Comparison of ENCODE assay signal across 27 cellular contexts in genomic region chr9:80359941-80360881, GRCh38.
"Had no signal": no experiment of that assay in that cellular context is flagged by ENCODE, and none has a peak within 500 bp of the region (broad histone marks: within the 10 kb centered on the region; RNA-seq: fewer than 3 reads in every experiment).

No MANE protein-coding gene starts in this region.

- DNase-seq: activated CD4-positive, alpha-beta T cell treated with anti-CD3 and anti-CD28 coated beads for 4 hours; activated CD8-positive, alpha-beta memory T cell treated with anti-CD3 and anti-CD28 coated beads, Interleukin-2, amount 50 U/mL, for 4 hours; activated CD8-positive, alpha-beta T cell treated with anti-CD3 and anti-CD28 coated beads for 36 hours; activated gamma-delta T cell treated with Interleukin-2 at 50 U/mL for 16 hours; activated naive CD4-positive, alpha-beta T cell treated with anti-CD3 and anti-CD28 coated beads, Interleukin-2, amount 10 ng/mL, durations not matched to agents 7 days and 5 days; activated naive CD8-positive, alpha-beta T cell treated with anti-CD3 and anti-CD28 coated beads for 36 hours; activated T-cell treated with anti-CD3 and anti-CD28 coated beads, Interleukin-2, amount 50 U/mL, for 72 hours; Kasumi-1; KBM-7; NCI-H1092 treated with DMSO at 0.1 percent for 48 hours; NCI-H1417 treated with DMSO at 0.1 percent for 48 hours; NCI-H1694; NCI-H2029; NCI-H2107; NCI-H2171 treated with DMSO at 0.1 percent for 48 hours; NCI-H345; NCI-H510A; NCI-H526 treated with DMSO at 0.1 percent for 48 hours; NCI-H82; NK-92 treated with Interleukin-12 subunit alpha and Interleukin-12 subunit beta, amount 100 ng/mL, for 24 hours; OCI-M1; RPMI8226; SHP77 treated with DMSO at 0.1 percent for 48 hours had no signal

- H3K4me1 Mint-ChIP-seq: activated naive CD4-positive, alpha-beta T cell treated with anti-CD3 and anti-CD28 coated beads, Interleukin-2, amount 10 ng/mL, durations not matched to agents 7 days and 5 days; activated naive CD8-positive, alpha-beta T cell treated with anti-CD3 and anti-CD28 coated beads for 36 hours had no signal

- H3K27me3 Mint-ChIP-seq: activated CD8-positive, alpha-beta T cell treated with anti-CD3 and anti-CD28 coated beads for 36 hours; activated naive CD4-positive, alpha-beta T cell treated with anti-CD3 and anti-CD28 coated beads, Interleukin-2, amount 10 ng/mL, durations not matched to agents 7 days and 5 days; activated naive CD8-positive, alpha-beta T cell treated with anti-CD3 and anti-CD28 coated beads for 36 hours had no signal

- H3K4me3 Mint-ChIP-seq: activated CD8-positive, alpha-beta T cell treated with anti-CD3 and anti-CD28 coated beads for 36 hours; activated naive CD4-positive, alpha-beta T cell treated with anti-CD3 and anti-CD28 coated beads, Interleukin-2, amount 10 ng/mL, durations not matched to agents 7 days and 5 days; activated naive CD8-positive, alpha-beta T cell treated with anti-CD3 and anti-CD28 coated beads for 36 hours; activated T-cell treated with anti-CD3 and anti-CD28 coated beads, Interleukin-2, amount 50 U/mL, for 72 hours; T-helper 1 cell treated with Interleukin-12 subunit alpha and Interleukin-12 subunit beta and Interleukin-4 antibody, amounts not matched to agents 30 μg/mL and 1 μg/mL, for 36 hours had no signal

- H3K27ac Mint-ChIP-seq: activated CD8-positive, alpha-beta T cell treated with anti-CD3 and anti-CD28 coated beads for 36 hours; activated naive CD4-positive, alpha-beta T cell treated with anti-CD3 and anti-CD28 coated beads, Interleukin-2, amount 10 ng/mL, durations not matched to agents 7 days and 5 days; activated naive CD8-positive, alpha-beta T cell treated with anti-CD3 and anti-CD28 coated beads for 36 hours; activated T-cell treated with anti-CD3 and anti-CD28 coated beads, Interleukin-2, amount 50 U/mL, for 72 hours; activated T-helper 2 cell treated with anti-CD3 and anti-CD28 coated beads, Interferon-gamma antibody, Interleukin-2, Interleukin-4, amounts not matched to agents 10 μg/mL and 5 μg/mL and 100 μg/mL, durations not matched to agents 14 hours and 24 hours and 36 hours; T-helper 1 cell treated with Interleukin-12 subunit alpha and Interleukin-12 subunit beta and Interleukin-4 antibody, amounts not matched to agents 30 μg/mL and 1 μg/mL, for 36 hours had no signal

- H3K36me3 Mint-ChIP-seq: activated naive CD4-positive, alpha-beta T cell treated with anti-CD3 and anti-CD28 coated beads, Interleukin-2, amount 10 ng/mL, durations not matched to agents 7 days and 5 days; activated naive CD8-positive, alpha-beta T cell treated with anti-CD3 and anti-CD28 coated beads for 36 hours had no signal

- H3K9me3 Mint-ChIP-seq: activated CD8-positive, alpha-beta T cell treated with anti-CD3 and anti-CD28 coated beads for 36 hours had no signal

- ATAC-seq: activated CD4-positive, CD25-positive, alpha-beta regulatory T cell treated with anti-CD3 and anti-CD28 coated beads, Interleukin-2, amount 50 U/mL, for 24 hours; activated CD8-positive, alpha-beta T cell treated with anti-CD3 and anti-CD28 coated beads for 36 hours; activated T-cell treated with anti-CD3 and anti-CD28 coated beads, Interleukin-2, amount 50 U/mL, for 72 hours; Panc1 had no signal
